ENCODE assay signal across 1 cellular context in genomic region chr12:95746062-95746461, GRCh38.
A peak's percentile ranks its signal among the peaks of the same experiment; 100 is the strongest.
TF ChIP-seq lines count a peak whose summit lies in the region.

No MANE protein-coding gene starts in this region.

TF ChIP-seq in WTC11, 78 proteins besides CTCF, POLR2A, EP300 and RAD21:
- peak; percentile 58 for TF ChIP-seq GRHL2 (CRISPR knock-in tag; IDR thresholded peaks at IDR 0.05; ENCODE audit: insufficient replicate concordance, severe bottlenecking)
